In the genomic region with DNA sequence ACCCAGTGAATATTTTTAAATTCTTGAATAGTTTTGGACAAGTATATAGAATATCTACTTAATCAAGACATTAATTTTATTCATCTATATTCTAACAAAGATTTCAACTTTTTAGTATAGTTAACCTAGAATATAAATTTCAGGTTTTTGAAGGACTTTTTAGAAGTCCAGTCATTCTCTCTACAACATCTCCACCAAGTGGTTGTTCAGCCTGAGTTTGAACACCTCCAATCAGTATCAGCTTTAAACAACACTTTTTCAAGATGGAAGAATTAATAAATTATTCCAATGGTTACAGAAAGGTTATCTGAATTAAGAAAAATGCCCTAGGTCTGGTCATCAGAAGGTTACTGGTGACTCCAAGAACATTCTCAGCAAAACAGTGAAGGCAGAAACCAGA, we compare ENCODE assay signal across 13 cellular contexts. TPM values are rescaled to one million over a fixed set of nuclear protein-coding genes. Genes with fewer than 3 reads are reported as not detected.
DNase-seq lines count a peak whose midpoint lies in the region; ATAC-seq, FAIRE-seq and TF ChIP-seq lines count a peak whose summit lies in the region.
"Had no signal": no experiment of that assay in that cellular context is flagged by ENCODE, and none has a peak within 500 bp of the region (broad histone marks: within the 10 kb centered on the region; RNA-seq: fewer than 3 reads in every experiment).

No MANE protein-coding gene starts in this region.

- H3K27me3 ChIP-seq in HepG2 (ENCODE audit: control insufficient read depth in 1 of 2, insufficient read depth in 2 of 2, low read length in 2 of 2) (no peaks in the 10 kb centered on the region), right lobe of liver (no peaks in the 10 kb centered on the region)
- H3K27me3 ChIP-seq: BLaER1 had no signal

- POLR2A ChIA-PET in HepG2 (lab: Yijun Ruan, JAX), result no interaction called here

- no peak for TF ChIP-seq RAD21 in HepG2 (CRISPR knock-in tag; IDR thresholded peaks at IDR 0.05)

- CTCF ChIA-PET in HepG2 (lab: Yijun Ruan, JAX; ENCODE audit: low intra/inter-chr PET ratio, low total read pairs), result interaction anchor here (1.2 kb wide), 1 partner anchor 184 kb away, joined by 3 read pairs; no protein-coding TSS in a partner anchor

- no peak overlapping the region for H3K4me2 ChIP-seq in HepG2 (ENCODE audit: low read depth, low read length)
- H3K4me2 ChIP-seq: BLaER1 had no signal

- no peak for FAIRE-seq in HepG2 (lab: Jason Lieb, UNC)
- FAIRE-seq: keratinocyte had no signal

- TF ChIP-seq EP300 in HepG2 (IDR thresholded peaks at IDR 0.05; ENCODE audit: low read depth in 2 of 2, low read length in 2 of 2) (no peak), HepG2 (CRISPR knock-in tag; IDR thresholded peaks at IDR 0.05; ENCODE audit: borderline replicate concordance) (no peak)

- H3K9me3 ChIP-seq in HepG2 (ENCODE audit: low read length), result no peaks in the 10 kb centered on the region
- no peaks in the 10 kb centered on the region for H3K9me3 ChIP-seq in right lobe of liver

- H3K9ac ChIP-seq in HepG2 (ENCODE audit: insufficient read depth, low read depth, low read length), result no peak overlapping the region
- H3K9ac ChIP-seq: BLaER1 had no signal

- no peak overlapping the region for H3K27ac ChIP-seq in HepG2 (ENCODE audit: extremely low read length, insufficient read depth, low read length)
- no peak overlapping the region for H3K27ac ChIP-seq in right lobe of liver
- H3K27ac ChIP-seq: BLaER1, epithelial cell of prostate had no signal

- H3K4me3 ChIP-seq in HepG2 (replicated peaks in 1 of 3; ENCODE audit: insufficient read depth in 1 of 3, low read depth in 2 of 3, low read length in 3 of 3) (no peak overlapping the region), right lobe of liver (no peak overlapping the region), fibroblast of pulmonary artery (replicated peaks; ENCODE audit: low read depth, low read length) (no peak overlapping the region)
- H3K4me3 ChIP-seq: BLaER1 had no signal

- peak; percentile 7 for DNase-seq in HepG2 (ENCODE audit: low spot score)
- no peak for DNase-seq in right lobe of liver
- DNase-seq in RKO (ENCODE audit: low spot score), result peak; percentile 23
- peak; percentile 72 for DNase-seq in fibroblast of pulmonary artery (ENCODE audit: low read depth)
- no peak for DNase-seq in hepatic stellate cell (ENCODE audit: low spot score)
- no peak for DNase-seq in HPDE6-E6E7 (ENCODE audit: extremely low spot score)
- DNase-seq: activated naive CD8-positive, alpha-beta T cell treated with anti-CD3 and anti-CD28 coated beads, Interleukin-2, amount 50 U/mL, for 24 hours; NCI-H1105 treated with DMSO at 0.1 percent for 48 hours had no signal

- in situ Hi-C loops in HepG2 (cut with HindIII; ENCODE audit: extremely low pct_ligation_motif_present, low pct_unique_long_range_greater_than_20kb), result no loop called here

- intact Hi-C loops in HepG2 (cut with micrococcal nuclease; ENCODE audit: unreplicated experiment) (loop anchor here (1.0 to 2.0 kb wide), 2 partner anchors 229 to 293 kb away; no protein-coding TSS in a partner anchor), right lobe of liver (cut with DNase I) (no loop called here)

- H3K36me3 ChIP-seq in HepG2 (replicated peaks in 1 of 2; ENCODE audit: control insufficient read depth in 1 of 2, insufficient read depth in 2 of 2, low read length in 2 of 2) (no peaks in the 10 kb centered on the region), right lobe of liver (no peaks in the 10 kb centered on the region)
- H3K36me3 ChIP-seq: BLaER1 had no signal

- H2AFZ ChIP-seq in HepG2 (ENCODE audit: low read length), result no peak overlapping the region

- no peaks in the 10 kb centered on the region for H3K79me2 ChIP-seq in HepG2 (ENCODE audit: insufficient read depth, low read length)

- H4K20me1 ChIP-seq in HepG2 (ENCODE audit: insufficient read depth, low read length), result no peaks in the 10 kb centered on the region
- H4K20me1 ChIP-seq: BLaER1 had no signal

- BruUV-seq in HepG2 (replicated peaks; lab: Mats Ljungman, UMichigan), result no TSS peak

- TF ChIP-seq POLR2A in HepG2 (IDR thresholded peaks at IDR 0.05; ENCODE audit: insufficient read depth in 1 of 2, low read depth in 2 of 2, low read length in 2 of 2) (no peak), right lobe of liver (IDR thresholded peaks at IDR 0.05) (no peak)

- ATAC-seq in HepG2, result no peak
- no peak for ATAC-seq in right lobe of liver
- no peak for ATAC-seq in GM21526 (IDR thresholded peaks at IDR 0.05; ENCODE audit: low FRiP score, unreplicated experiment)
- no peak for ATAC-seq in GM18498 (IDR thresholded peaks at IDR 0.05; ENCODE audit: unreplicated experiment)
- ATAC-seq: activated naive CD8-positive, alpha-beta T cell treated with anti-CD3 and anti-CD28 coated beads, Interleukin-2, amount 50 U/mL, for 24 hours had no signal

- H3K4me1 ChIP-seq in HepG2 (ENCODE audit: insufficient read depth, low read length) (peaks cover 14% of the 10 kb centered on the region), right lobe of liver (no peaks in the 10 kb centered on the region)
- H3K4me1 ChIP-seq: BLaER1 had no signal

- TF ChIP-seq CTCF in HepG2 (CRISPR knock-in tag; IDR thresholded peaks at IDR 0.05) (peak; percentile 25; the same call in 1 of the 2 replicates), right lobe of liver (IDR thresholded peaks at IDR 0.05) (peak in 1 of 4 donors; percentile 8), fibroblast of pulmonary artery (IDR thresholded peaks at IDR 0.05; ENCODE audit: low read length, missing control alignments) (peak; percentile 56)

TF ChIP-seq in HepG2, 621 proteins besides CTCF, POLR2A, EP300 and RAD21:
- TF ChIP-seq STAG1 (CRISPR knock-in tag; IDR thresholded peaks at IDR 0.05) (peak; percentile 53), ZFP37 (CRISPR knock-in tag; IDR thresholded peaks at IDR 0.05; ENCODE audit: borderline replicate concordance) (no peak)

RNA-seq across cellular contexts. Expression of a gene that starts 31.8 kb away (rescaled TPM):
- total RNA-seq in HepG2 (2016; rRNA removed; fragmentation: Illumina TruSeq; extraction: Trizol) (389 and 593 TPM in 2 replicates), right lobe of liver (100 to 1,000 TPM in 2 of 6 experiments, 10 to 100 TPM in 4; 61.4 to 254 (median 90.2) TPM)
- 143 and 163 TPM in 2 replicates for total RNA-seq in HepG2 (2016; cell fraction: cytosol; rRNA removed; fragmentation: Illumina TruSeq; extraction: Trizol; ENCODE audit: low read depth)
- total RNA-seq in HepG2 (2016; cell fraction: insoluble cytoplasmic fraction; rRNA removed; fragmentation: Illumina TruSeq; extraction: Trizol), result 382 and 605 TPM in 2 replicates
- total RNA-seq in HepG2 (2016; cell fraction: membrane; rRNA removed; fragmentation: Illumina TruSeq; extraction: Trizol), result 254 and 301 TPM in 2 replicates
- 198 and 212 TPM in 2 replicates for total RNA-seq in HepG2 (2016; cell fraction: nucleus; rRNA removed; fragmentation: Illumina TruSeq; extraction: Trizol)
- polyA plus RNA-seq in HepG2 (2011; rRNA removed), result 226 and 279 TPM in 2 replicates
- polyA plus RNA-seq in HepG2 (2011; cell fraction: cytosol; rRNA removed), result 204 and 312 TPM in 2 replicates
- polyA plus RNA-seq in HepG2 (2011; cell fraction: nucleus; rRNA removed), result 107 and 136 TPM in 2 replicates
- 338 and 453 TPM in 2 replicates for polyA plus RNA-seq in HepG2 (2012)
- polyA plus RNA-seq in HepG2 (2016; cell fraction: cytosol; fragmentation: Illumina TruSeq; extraction: Trizol; ENCODE audit: low read depth), result 156 and 174 TPM in 2 replicates
- 573 and 611 TPM in 2 replicates for polyA plus RNA-seq in HepG2 (2016; cell fraction: insoluble cytoplasmic fraction; fragmentation: Illumina TruSeq; extraction: Trizol; ENCODE audit: low read depth)
- 226 and 268 TPM in 2 replicates for polyA plus RNA-seq in HepG2 (2016; cell fraction: membrane; fragmentation: Illumina TruSeq; extraction: Trizol; ENCODE audit: low read depth)
- 317 and 325 TPM in 2 replicates for polyA plus RNA-seq in HepG2 (2016; cell fraction: nucleus; fragmentation: Illumina TruSeq; extraction: Trizol; ENCODE audit: insufficient read depth, low read depth)
- 48.7 and 110 TPM in 2 replicates for polyA minus RNA-seq in HepG2 (2011; rRNA and poly(A)+ RNA removed; ENCODE audit: low replicate concordance)
- 124 and 131 TPM in 2 replicates for polyA minus RNA-seq in HepG2 (2011; cell fraction: cytosol; rRNA and poly(A)+ RNA removed)
- polyA minus RNA-seq in HepG2 (2011; cell fraction: nucleus; rRNA and poly(A)+ RNA removed), result 70.2 and 79.9 TPM in 2 replicates

Comparison
In these comparisons a context has a peak if more than half of its experiments do, and no peak if none do; other contexts are left out.
1. DNase-seq: peak in HepG2 (single experiment), RKO (single experiment) and fibroblast of pulmonary artery (single experiment); none in right lobe of liver (0 of 3), hepatic stellate cell (single experiment) and HPDE6-E6E7 (single experiment).